8 cellular contexts compared by ENCODE assay signal in genomic region chr2:42053791-42054656, GRCh38. TPM values are rescaled to one million over a fixed set of nuclear protein-coding genes. Genes with fewer than 3 reads are reported as not detected.
DNase-seq lines count a peak whose midpoint lies in the region; ATAC-seq and TF ChIP-seq lines count a peak whose summit lies in the region.

No MANE protein-coding gene starts in this region.

- H3K4me1 ChIP-seq in HUES64 (ENCODE audit: insufficient read depth, low read length) (peaks cover 43% of the 10 kb centered on the region), gastroesophageal sphincter (peaks cover 12 to 95% (median 41%) of the 10 kb centered on the region in 3 donors), stomach smooth muscle (ENCODE audit: control insufficient read depth, insufficient read depth, low read length) (peaks cover 79% of the 10 kb centered on the region), foreskin keratinocyte (no peaks in the 10 kb centered on the region)

- peak overlapping the region; percentile 25; the same call in 1 of the 2 replicates for H3K27ac ChIP-seq in HUES64 (ENCODE audit: low read depth, low read length)
- H3K27ac ChIP-seq in gastroesophageal sphincter = peak overlapping the region; percentile 84 to 99 (median 97)
- peak overlapping the region; percentile 94 for H3K27ac ChIP-seq in stomach smooth muscle (ENCODE audit: low read length)
- H3K27ac ChIP-seq in foreskin keratinocyte = no peak overlapping the region

- TF ChIP-seq EP300 in gastroesophageal sphincter (IDR thresholded peaks at IDR 0.05) = peak; percentile 70

- peaks cover 53% of the 10 kb centered on the region for H3K36me3 ChIP-seq in HUES64 (ENCODE audit: insufficient read depth, low read length)
- peaks cover 0 to 44% of the 10 kb centered on the region in 2 donors for H3K36me3 ChIP-seq in gastroesophageal sphincter
- H3K36me3 ChIP-seq in stomach smooth muscle (ENCODE audit: control insufficient read depth in 2 of 2, insufficient read depth in 2 of 2, low read length in 2 of 2) = peaks cover 30 to 34% of the 10 kb centered on the region in 2 donors

- 91% methylated on average over 23 of the region's 23 CpGs for WGBS in HUES64
- WGBS in gastroesophageal sphincter (ENCODE audit: low coverage in 1 of 2), 2 donors = 20 to 41% methylated on average over 2 to 3 of the region's 23 CpGs

- peak; percentile 10 to 23 for TF ChIP-seq POLR2A in gastroesophageal sphincter (IDR thresholded peaks at IDR 0.05)

- no peak overlapping the region for H3K9ac ChIP-seq in HUES64 (ENCODE audit: low read depth, low read length)
- H3K9ac ChIP-seq in stomach smooth muscle (ENCODE audit: low read length in 2 of 2) = peak overlapping the region; percentile 51 to 60

- peaks cover 8% of the 10 kb centered on the region for H3K27me3 ChIP-seq in HUES64 (ENCODE audit: insufficient read depth, low read length)
- no peaks in the 10 kb centered on the region for H3K27me3 ChIP-seq in gastroesophageal sphincter
- H3K27me3 ChIP-seq in stomach smooth muscle (ENCODE audit: control insufficient read depth in 1 of 2, insufficient read depth in 2 of 2, low read length in 2 of 2) = no peaks in the 10 kb centered on the region
- peaks cover 21% of the 10 kb centered on the region for H3K27me3 ChIP-seq in foreskin keratinocyte

- ATAC-seq in gastroesophageal sphincter = peak; percentile 78
- no peak for ATAC-seq in GM18867 (IDR thresholded peaks at IDR 0.05; ENCODE audit: unreplicated experiment)
- ATAC-seq in foreskin keratinocyte = no peak
- ATAC-seq in GM21737 (IDR thresholded peaks at IDR 0.05; ENCODE audit: unreplicated experiment) = no peak

- H3K4me3 ChIP-seq in HUES64 (ENCODE audit: low read length) (no peak overlapping the region), gastroesophageal sphincter (peak overlapping the region in 1 of 2 donors; percentile 79), stomach smooth muscle (ENCODE audit: low read length in 2 of 2) (peak overlapping the region; percentile 14 to 44)

- peak; percentile 40 for DNase-seq in mucosa of gallbladder (ENCODE audit: low spot score)
- DNase-seq in foreskin keratinocyte = no peak
- DNase-seq in HuH-7.5 (ENCODE audit: low spot score) = no peak

- TF ChIP-seq CTCF in gastroesophageal sphincter (IDR thresholded peaks at IDR 0.05) (no peak), foreskin keratinocyte (conservative IDR thresholded peaks at IDR 0.05) (no peak)

- H3K9me3 ChIP-seq in HUES64 (ENCODE audit: insufficient read depth, low read depth, low read length) (no peaks in the 10 kb centered on the region), gastroesophageal sphincter (no peaks in the 10 kb centered on the region), stomach smooth muscle (ENCODE audit: control insufficient read depth in 2 of 2, low read length in 2 of 2) (no peaks in the 10 kb centered on the region)

RNA-seq across cellular contexts. Expression of gene PKDCC, which starts 6.2 kb away (rescaled TPM):
- polyA plus RNA-seq in HUES64 (2013, experiment 1 of 2) = 98.9 TPM
- polyA plus RNA-seq in HUES64 (2013, experiment 2 of 2) = 117 TPM
- total RNA-seq in gastroesophageal sphincter (100 to 1,000 TPM in 3 of 4 donors, 10 to 100 TPM in 1; 89.0 to 277 (median 194) TPM), mucosa of gallbladder (128 TPM), foreskin keratinocyte (not detected in 2 replicates)
- polyA plus RNA-seq in foreskin keratinocyte = 0.07 TPM in 1 of 2 replicates, not detected in the other

Comparison
In these comparisons a context has a peak if more than half of its experiments do, and no peak if none do; other contexts are left out.
1. RNA of gene PKDCC, which starts 6.2 kb away (total RNA-seq): 89.0 to 277 TPM in gastroesophageal sphincter and 128 TPM in mucosa of gallbladder (single experiment); not detected in foreskin keratinocyte; every median in the first group is over 10 times any median in the second.